ENCODE assay signal across 29 cellular contexts in the genomic region with DNA sequence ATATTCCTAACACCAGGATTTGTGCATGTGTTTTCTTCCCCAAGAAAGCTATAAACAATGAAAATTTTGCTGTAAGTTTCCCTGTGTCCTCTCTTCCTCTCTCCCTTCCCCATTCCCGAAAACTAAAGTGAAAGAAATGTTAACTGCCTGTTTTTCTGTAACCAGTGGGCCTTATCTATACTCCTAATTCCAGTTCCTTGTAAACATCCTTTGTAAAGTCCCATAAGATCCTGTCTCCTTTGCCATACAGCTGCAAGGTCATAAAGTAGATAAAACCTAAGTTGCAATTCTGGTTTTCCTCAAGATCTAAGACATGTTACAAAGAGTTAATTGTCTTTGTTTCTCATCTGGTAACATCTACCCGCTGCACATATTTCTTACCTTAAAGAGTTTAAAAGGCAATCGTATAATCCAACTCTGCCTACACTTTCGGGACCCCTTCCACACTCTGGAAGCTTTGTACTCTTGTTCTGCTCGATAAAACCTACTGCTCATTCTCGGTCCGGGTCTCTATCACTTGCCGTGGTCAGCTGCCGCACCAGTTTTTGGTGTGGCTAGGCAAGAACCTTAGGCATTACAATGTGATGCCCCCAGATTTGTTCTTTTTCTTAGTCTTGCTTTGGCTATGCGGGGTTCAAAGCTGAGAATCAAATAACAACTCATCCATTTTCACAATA. TPM values are rescaled to one million over a fixed set of nuclear protein-coding genes. Genes with fewer than 3 reads are reported as not detected.
A peak's percentile ranks its signal among the peaks of the same experiment; 100 is the strongest.
DNase-seq lines count a peak whose midpoint lies in the region; ATAC-seq, FAIRE-seq and TF ChIP-seq lines count a peak whose summit lies in the region.
"Had no signal": no experiment of that assay in that cellular context is flagged by ENCODE, and none has a peak within 500 bp of the region (broad histone marks: within the 10 kb centered on the region; RNA-seq: fewer than 3 reads in every experiment).

No MANE protein-coding gene starts in this region.

- no peak for TF ChIP-seq CTCF in VCaP (conservative IDR thresholded peaks at IDR 0.05)
- TF ChIP-seq CTCF in hepatocyte (IDR thresholded peaks at IDR 0.05; ENCODE audit: poor library complexity) = no peak

- H2BK15ac ChIP-seq in neuronal stem cell (ENCODE audit: low read length) = no peak overlapping the region

- no peaks in the 10 kb centered on the region for H4K20me1 ChIP-seq in hepatocyte (ENCODE audit: insufficient read depth, poor library complexity, severe bottlenecking)

- H3K9ac ChIP-seq in neuronal stem cell (ENCODE audit: low read depth, low read length, poor library complexity) = no peak overlapping the region
- H3K9ac ChIP-seq: KMS-11 had no signal

- peak; percentile 10 for DNase-seq in ELR (ENCODE audit: low read depth)
- DNase-seq in hepatocyte (ENCODE audit: low spot score) = no peak
- DNase-seq in neuronal stem cell (ENCODE audit: low spot score) = no peak
- DNase-seq in GM19239 (ENCODE audit: insufficient read length, low spot score) = no peak
- DNase-seq in iPS-NIHi7 (ENCODE audit: extremely low spot score) = no peak
- DNase-seq in stimulated activated CD4-positive, alpha-beta T cell treated with anti-CD3 and anti-CD28 coated beads, Interleukin-2, amount 100 ng/mL, for 48 hours = no peak
- DNase-seq: activated CD4-positive, alpha-beta T cell treated with anti-CD3 and anti-CD28 coated beads for 1 hour; activated CD8-positive, alpha-beta T cell treated with anti-CD3 and anti-CD28 coated beads for 36 hours; activated effector memory CD4-positive, alpha-beta T cell treated with anti-CD3 and anti-CD28 coated beads, Interleukin-2, amount 50 U/mL, for 16 hours; activated naive CD8-positive, alpha-beta T cell treated with anti-CD3 and anti-CD28 coated beads, Interleukin-2, amount 50 U/mL, for 24 hours; BE2C; DND-41; erythroblast; foreskin keratinocyte; left ventricle myocardium inferior; NCI-H1436; NCI-H2107; NCI-H446 treated with DMSO at 0.1 percent for 48 hours; stimulated activated CD4-positive, alpha-beta T cell treated with anti-CD3 and anti-CD28 coated beads, Interleukin-2, amount 100 ng/mL, for 24 hours; SW 1271; uterus had no signal

- FAIRE-seq in GM19239 (lab: Jason Lieb, UNC) = no peak
- FAIRE-seq: GM12892 had no signal

- ATAC-seq in GM21526 (IDR thresholded peaks at IDR 0.05; ENCODE audit: low FRiP score, unreplicated experiment) = no peak
- ATAC-seq: activated CD8-positive, alpha-beta T cell treated with anti-CD3 and anti-CD28 coated beads for 36 hours; activated naive CD8-positive, alpha-beta T cell treated with anti-CD3 and anti-CD28 coated beads, Interleukin-2, amount 50 U/mL, for 24 hours; foreskin keratinocyte; Right ventricle myocardium inferior had no signal

- H3K4me2 ChIP-seq in hepatocyte (peak overlapping the region; percentile 70), neuronal stem cell (ENCODE audit: insufficient read depth, low read length, poor library complexity, severe bottlenecking) (no peak overlapping the region)
- H3K4me2 ChIP-seq: KMS-11 had no signal

- H3K27me3 ChIP-seq in hepatocyte (no peaks in the 10 kb centered on the region), neuronal stem cell (ENCODE audit: control insufficient read depth in 3 of 3, insufficient read depth in 3 of 3, low read depth in 1 of 3, low read length in 3 of 3) (no peaks in the 10 kb centered on the region)
- H3K27me3 ChIP-seq: BE2C, foreskin keratinocyte, uterus had no signal

- H3K18ac ChIP-seq in neuronal stem cell (ENCODE audit: low read length) = no peak overlapping the region

- H3K14ac ChIP-seq in neuronal stem cell (ENCODE audit: low read length) = no peak overlapping the region

- H2AFZ ChIP-seq in hepatocyte (peak overlapping the region; percentile 69), neuronal stem cell (ENCODE audit: low read length) (peak overlapping the region; percentile 53)

- H3K4ac ChIP-seq in neuronal stem cell (ENCODE audit: low read length) = no peak overlapping the region

- no peaks in the 10 kb centered on the region for H3K9me3 ChIP-seq in hepatocyte (ENCODE audit: low read depth)
- H3K9me3 ChIP-seq in neuronal stem cell (replicated peaks in 1 of 2; ENCODE audit: control insufficient read depth in 2 of 2, insufficient read depth in 1 of 2, low read depth in 1 of 2, low read length in 2 of 2) = no peaks in the 10 kb centered on the region
- H3K9me3 ChIP-seq: BE2C, left ventricle myocardium inferior, uterus had no signal

- peak overlapping the region; percentile 12 for H3K4me3 ChIP-seq in hepatocyte
- no peak overlapping the region for H3K4me3 ChIP-seq in neuronal stem cell (ENCODE audit: low read length in 2 of 2)
- H3K4me3 ChIP-seq: left ventricle myocardium inferior, uterus had no signal

- no peaks in the 10 kb centered on the region for H3K79me2 ChIP-seq in hepatocyte

- no peak overlapping the region for H3K23ac ChIP-seq in neuronal stem cell (ENCODE audit: low read depth, low read length, poor library complexity)

- H2BK120ac ChIP-seq in neuronal stem cell (ENCODE audit: low read depth, low read length) = no peak overlapping the region

- no peak overlapping the region for H2BK12ac ChIP-seq in neuronal stem cell (ENCODE audit: low read length)

- H3K4me1 ChIP-seq in hepatocyte (ENCODE audit: insufficient read depth) = peaks cover 11% of the 10 kb centered on the region
- H3K4me1 ChIP-seq in neuronal stem cell (ENCODE audit: control insufficient read depth in 2 of 2, insufficient read depth in 1 of 2, low read depth in 1 of 2, low read length in 2 of 2) = no peaks in the 10 kb centered on the region
- H3K4me1 ChIP-seq: BE2C, left ventricle myocardium inferior, uterus had no signal

- no peaks in the 10 kb centered on the region for H3K9me2 ChIP-seq in hepatocyte (replicated peaks; ENCODE audit: insufficient read depth)

- no peak overlapping the region for H4K91ac ChIP-seq in neuronal stem cell (ENCODE audit: low read depth, low read length, poor library complexity)

- H3K79me1 ChIP-seq in neuronal stem cell (ENCODE audit: low read depth, low read length) = no peaks in the 10 kb centered on the region

- 36% methylated on average over 10 of the region's 10 CpGs for WGBS in hepatocyte (ENCODE audit: low lambda C conversion rate, missing lambda C conversion rate)
- no CpG with 5 or more reads among the region's 10 CpGs for WGBS in neuronal stem cell (ENCODE audit: extremely low coverage in 2 of 2, insufficient read length in 2 of 2, insufficient replicate concordance in 1 of 2), 2 donors

- H2AK5ac ChIP-seq in neuronal stem cell (ENCODE audit: low read depth, low read length) = no peak overlapping the region

- no peaks in the 10 kb centered on the region for H3K36me3 ChIP-seq in hepatocyte (replicated peaks; ENCODE audit: insufficient read depth, low read depth)
- H3K36me3 ChIP-seq in neuronal stem cell (replicated peaks in 1 of 2; ENCODE audit: control insufficient read depth in 2 of 2, insufficient read depth in 2 of 2, low read length in 2 of 2) = no peaks in the 10 kb centered on the region
- H3K36me3 ChIP-seq: BE2C, left ventricle myocardium inferior, uterus had no signal

- no peak overlapping the region for H4K8ac ChIP-seq in neuronal stem cell (ENCODE audit: low read depth, low read length)

- no peak overlapping the region for H2BK5ac ChIP-seq in neuronal stem cell (ENCODE audit: low read length)

- H3K27ac ChIP-seq in VCaP = peak overlapping the region; percentile 76
- H3K27ac ChIP-seq in hepatocyte = peak overlapping the region; percentile 76
- no peak overlapping the region for H3K27ac ChIP-seq in neuronal stem cell (replicated peaks; ENCODE audit: low read length)
- H3K27ac ChIP-seq: foreskin keratinocyte, KMS-11, left ventricle myocardium inferior, uterus had no signal

RNA-seq across cellular contexts. Expression of gene UGT2B7, which starts 20.5 kb away (rescaled TPM):
- 114 and 125 TPM in 2 replicates for total RNA-seq in hepatocyte
- 67.7 and 90.0 TPM in 2 replicates for polyA plus RNA-seq in hepatocyte
- not detected for polyA plus RNA-seq in neuronal stem cell (2013, experiment 1 of 2)
- polyA plus RNA-seq in neuronal stem cell (2013, experiment 2 of 2) = 0.01 TPM
- total RNA-seq: A673; activated CD8-positive, alpha-beta T cell treated with anti-CD3 and anti-CD28 coated beads for 36 hours; foreskin keratinocyte; left ventricle myocardium inferior; OCI-LY7; Right ventricle myocardium inferior; skeletal muscle tissue had no signal
